1 cellular context compared by ENCODE assay signal in the genomic region with DNA sequence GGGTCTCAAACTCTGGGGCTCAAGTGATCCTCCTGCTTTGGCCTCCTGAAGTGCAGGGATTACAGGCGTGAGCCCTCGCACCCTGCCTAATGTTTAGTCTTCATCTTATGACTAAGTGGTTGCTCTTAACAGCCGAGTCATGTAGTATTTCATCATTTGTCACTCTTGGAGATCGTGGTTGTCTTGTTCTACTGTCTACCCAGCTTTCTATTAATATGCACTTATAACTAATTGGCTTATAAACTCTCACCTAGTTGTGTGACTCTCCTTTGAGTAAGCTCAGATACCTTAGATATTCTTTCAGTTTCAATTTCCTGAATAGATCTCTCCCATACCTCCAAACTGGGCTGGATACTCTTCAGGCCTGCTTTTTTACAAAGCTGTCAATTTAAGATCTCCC.
TF ChIP-seq lines count a peak whose summit lies in the region.

No MANE protein-coding gene starts in this region.

TF ChIP-seq in K562, 482 proteins besides CTCF, POLR2A, EP300 and RAD21 (continued from another document):
- no peak for TF ChIP-seq SMARCC2 (IDR thresholded peaks at IDR 0.05; ENCODE audit: low read depth)
- TF ChIP-seq IRF2 (CRISPR knock-in tag; IDR thresholded peaks at IDR 0.05) = no peak
- no peak for TF ChIP-seq ARID1B (IDR thresholded peaks at IDR 0.05)
- no peak for TF ChIP-seq CEBPG (CRISPR knock-in tag; IDR thresholded peaks at IDR 0.05)
- TF ChIP-seq CEBPG (tag; conservative IDR thresholded peaks at IDR 0.05 in 1 of 2, IDR thresholded peaks at IDR 0.05 in 1 of 2) = peak; percentile 15 to 69; a peak in 2 of 4 replicates
- TF ChIP-seq, protein P1, sequence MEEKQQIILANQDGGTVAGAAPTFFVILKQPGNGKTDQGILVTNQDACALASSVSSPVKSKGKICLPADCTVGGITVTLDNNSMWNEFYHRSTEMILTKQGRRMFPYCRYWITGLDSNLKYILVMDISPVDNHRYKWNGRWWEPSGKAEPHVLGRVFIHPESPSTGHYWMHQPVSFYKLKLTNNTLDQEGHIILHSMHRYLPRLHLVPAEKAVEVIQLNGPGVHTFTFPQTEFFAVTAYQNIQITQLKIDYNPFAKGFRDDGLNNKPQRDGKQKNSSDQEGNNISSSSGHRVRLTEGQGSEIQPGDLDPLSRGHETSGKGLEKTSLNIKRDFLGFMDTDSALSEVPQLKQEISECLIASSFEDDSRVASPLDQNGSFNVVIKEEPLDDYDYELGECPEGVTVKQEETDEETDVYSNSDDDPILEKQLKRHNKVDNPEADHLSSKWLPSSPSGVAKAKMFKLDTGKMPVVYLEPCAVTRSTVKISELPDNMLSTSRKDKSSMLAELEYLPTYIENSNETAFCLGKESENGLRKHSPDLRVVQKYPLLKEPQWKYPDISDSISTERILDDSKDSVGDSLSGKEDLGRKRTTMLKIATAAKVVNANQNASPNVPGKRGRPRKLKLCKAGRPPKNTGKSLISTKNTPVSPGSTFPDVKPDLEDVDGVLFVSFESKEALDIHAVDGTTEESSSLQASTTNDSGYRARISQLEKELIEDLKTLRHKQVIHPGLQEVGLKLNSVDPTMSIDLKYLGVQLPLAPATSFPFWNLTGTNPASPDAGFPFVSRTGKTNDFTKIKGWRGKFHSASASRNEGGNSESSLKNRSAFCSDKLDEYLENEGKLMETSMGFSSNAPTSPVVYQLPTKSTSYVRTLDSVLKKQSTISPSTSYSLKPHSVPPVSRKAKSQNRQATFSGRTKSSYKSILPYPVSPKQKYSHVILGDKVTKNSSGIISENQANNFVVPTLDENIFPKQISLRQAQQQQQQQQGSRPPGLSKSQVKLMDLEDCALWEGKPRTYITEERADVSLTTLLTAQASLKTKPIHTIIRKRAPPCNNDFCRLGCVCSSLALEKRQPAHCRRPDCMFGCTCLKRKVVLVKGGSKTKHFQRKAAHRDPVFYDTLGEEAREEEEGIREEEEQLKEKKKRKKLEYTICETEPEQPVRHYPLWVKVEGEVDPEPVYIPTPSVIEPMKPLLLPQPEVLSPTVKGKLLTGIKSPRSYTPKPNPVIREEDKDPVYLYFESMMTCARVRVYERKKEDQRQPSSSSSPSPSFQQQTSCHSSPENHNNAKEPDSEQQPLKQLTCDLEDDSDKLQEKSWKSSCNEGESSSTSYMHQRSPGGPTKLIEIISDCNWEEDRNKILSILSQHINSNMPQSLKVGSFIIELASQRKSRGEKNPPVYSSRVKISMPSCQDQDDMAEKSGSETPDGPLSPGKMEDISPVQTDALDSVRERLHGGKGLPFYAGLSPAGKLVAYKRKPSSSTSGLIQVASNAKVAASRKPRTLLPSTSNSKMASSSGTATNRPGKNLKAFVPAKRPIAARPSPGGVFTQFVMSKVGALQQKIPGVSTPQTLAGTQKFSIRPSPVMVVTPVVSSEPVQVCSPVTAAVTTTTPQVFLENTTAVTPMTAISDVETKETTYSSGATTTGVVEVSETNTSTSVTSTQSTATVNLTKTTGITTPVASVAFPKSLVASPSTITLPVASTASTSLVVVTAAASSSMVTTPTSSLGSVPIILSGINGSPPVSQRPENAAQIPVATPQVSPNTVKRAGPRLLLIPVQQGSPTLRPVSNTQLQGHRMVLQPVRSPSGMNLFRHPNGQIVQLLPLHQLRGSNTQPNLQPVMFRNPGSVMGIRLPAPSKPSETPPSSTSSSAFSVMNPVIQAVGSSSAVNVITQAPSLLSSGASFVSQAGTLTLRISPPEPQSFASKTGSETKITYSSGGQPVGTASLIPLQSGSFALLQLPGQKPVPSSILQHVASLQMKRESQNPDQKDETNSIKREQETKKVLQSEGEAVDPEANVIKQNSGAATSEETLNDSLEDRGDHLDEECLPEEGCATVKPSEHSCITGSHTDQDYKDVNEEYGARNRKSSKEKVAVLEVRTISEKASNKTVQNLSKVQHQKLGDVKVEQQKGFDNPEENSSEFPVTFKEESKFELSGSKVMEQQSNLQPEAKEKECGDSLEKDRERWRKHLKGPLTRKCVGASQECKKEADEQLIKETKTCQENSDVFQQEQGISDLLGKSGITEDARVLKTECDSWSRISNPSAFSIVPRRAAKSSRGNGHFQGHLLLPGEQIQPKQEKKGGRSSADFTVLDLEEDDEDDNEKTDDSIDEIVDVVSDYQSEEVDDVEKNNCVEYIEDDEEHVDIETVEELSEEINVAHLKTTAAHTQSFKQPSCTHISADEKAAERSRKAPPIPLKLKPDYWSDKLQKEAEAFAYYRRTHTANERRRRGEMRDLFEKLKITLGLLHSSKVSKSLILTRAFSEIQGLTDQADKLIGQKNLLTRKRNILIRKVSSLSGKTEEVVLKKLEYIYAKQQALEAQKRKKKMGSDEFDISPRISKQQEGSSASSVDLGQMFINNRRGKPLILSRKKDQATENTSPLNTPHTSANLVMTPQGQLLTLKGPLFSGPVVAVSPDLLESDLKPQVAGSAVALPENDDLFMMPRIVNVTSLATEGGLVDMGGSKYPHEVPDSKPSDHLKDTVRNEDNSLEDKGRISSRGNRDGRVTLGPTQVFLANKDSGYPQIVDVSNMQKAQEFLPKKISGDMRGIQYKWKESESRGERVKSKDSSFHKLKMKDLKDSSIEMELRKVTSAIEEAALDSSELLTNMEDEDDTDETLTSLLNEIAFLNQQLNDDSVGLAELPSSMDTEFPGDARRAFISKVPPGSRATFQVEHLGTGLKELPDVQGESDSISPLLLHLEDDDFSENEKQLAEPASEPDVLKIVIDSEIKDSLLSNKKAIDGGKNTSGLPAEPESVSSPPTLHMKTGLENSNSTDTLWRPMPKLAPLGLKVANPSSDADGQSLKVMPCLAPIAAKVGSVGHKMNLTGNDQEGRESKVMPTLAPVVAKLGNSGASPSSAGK (IDR thresholded peaks at IDR 0.05) = no peak
- TF ChIP-seq ZNF134 (CRISPR knock-in tag; conservative IDR thresholded peaks at IDR 0.05) = no peak
- no peak for TF ChIP-seq PCBP2 (IDR thresholded peaks at IDR 0.05; ENCODE audit: low read depth, low read length, poor library complexity, severe bottlenecking)
- TF ChIP-seq ZNF57 (CRISPR knock-in tag; IDR thresholded peaks at IDR 0.05) = no peak
- TF ChIP-seq, protein P2, sequence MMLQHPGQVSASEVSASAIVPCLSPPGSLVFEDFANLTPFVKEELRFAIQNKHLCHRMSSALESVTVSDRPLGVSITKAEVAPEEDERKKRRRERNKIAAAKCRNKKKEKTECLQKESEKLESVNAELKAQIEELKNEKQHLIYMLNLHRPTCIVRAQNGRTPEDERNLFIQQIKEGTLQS (IDR thresholded peaks at IDR 0.05) = peak; percentile 47
- TF ChIP-seq, protein P2 (CRISPR knock-in tag; conservative IDR thresholded peaks at IDR 0.05) = no peak
- TF ChIP-seq SRF (CRISPR knock-in tag; IDR thresholded peaks at IDR 0.05) = no peak
- TF ChIP-seq, protein P3, sequence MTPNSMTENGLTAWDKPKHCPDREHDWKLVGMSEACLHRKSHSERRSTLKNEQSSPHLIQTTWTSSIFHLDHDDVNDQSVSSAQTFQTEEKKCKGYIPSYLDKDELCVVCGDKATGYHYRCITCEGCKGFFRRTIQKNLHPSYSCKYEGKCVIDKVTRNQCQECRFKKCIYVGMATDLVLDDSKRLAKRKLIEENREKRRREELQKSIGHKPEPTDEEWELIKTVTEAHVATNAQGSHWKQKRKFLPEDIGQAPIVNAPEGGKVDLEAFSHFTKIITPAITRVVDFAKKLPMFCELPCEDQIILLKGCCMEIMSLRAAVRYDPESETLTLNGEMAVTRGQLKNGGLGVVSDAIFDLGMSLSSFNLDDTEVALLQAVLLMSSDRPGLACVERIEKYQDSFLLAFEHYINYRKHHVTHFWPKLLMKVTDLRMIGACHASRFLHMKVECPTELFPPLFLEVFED (CRISPR knock-in tag; conservative IDR thresholded peaks at IDR 0.05) = no peak
- no peak for TF ChIP-seq ZNF561 (CRISPR knock-in tag; conservative IDR thresholded peaks at IDR 0.05)
- TF ChIP-seq, protein P4, sequence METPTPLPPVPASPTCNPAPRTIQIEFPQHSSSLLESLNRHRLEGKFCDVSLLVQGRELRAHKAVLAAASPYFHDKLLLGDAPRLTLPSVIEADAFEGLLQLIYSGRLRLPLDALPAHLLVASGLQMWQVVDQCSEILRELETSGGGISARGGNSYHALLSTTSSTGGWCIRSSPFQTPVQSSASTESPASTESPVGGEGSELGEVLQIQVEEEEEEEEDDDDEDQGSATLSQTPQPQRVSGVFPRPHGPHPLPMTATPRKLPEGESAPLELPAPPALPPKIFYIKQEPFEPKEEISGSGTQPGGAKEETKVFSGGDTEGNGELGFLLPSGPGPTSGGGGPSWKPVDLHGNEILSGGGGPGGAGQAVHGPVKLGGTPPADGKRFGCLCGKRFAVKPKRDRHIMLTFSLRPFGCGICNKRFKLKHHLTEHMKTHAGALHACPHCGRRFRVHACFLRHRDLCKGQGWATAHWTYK (CRISPR knock-in tag; IDR thresholded peaks at IDR 0.05) = no peak
- TF ChIP-seq HDAC2 (IDR thresholded peaks at IDR 0.05) = no peak
- no peak for TF ChIP-seq ZNF445 (CRISPR knock-in tag; IDR thresholded peaks at IDR 0.05; ENCODE audit: low read depth)
- TF ChIP-seq, protein P5, sequence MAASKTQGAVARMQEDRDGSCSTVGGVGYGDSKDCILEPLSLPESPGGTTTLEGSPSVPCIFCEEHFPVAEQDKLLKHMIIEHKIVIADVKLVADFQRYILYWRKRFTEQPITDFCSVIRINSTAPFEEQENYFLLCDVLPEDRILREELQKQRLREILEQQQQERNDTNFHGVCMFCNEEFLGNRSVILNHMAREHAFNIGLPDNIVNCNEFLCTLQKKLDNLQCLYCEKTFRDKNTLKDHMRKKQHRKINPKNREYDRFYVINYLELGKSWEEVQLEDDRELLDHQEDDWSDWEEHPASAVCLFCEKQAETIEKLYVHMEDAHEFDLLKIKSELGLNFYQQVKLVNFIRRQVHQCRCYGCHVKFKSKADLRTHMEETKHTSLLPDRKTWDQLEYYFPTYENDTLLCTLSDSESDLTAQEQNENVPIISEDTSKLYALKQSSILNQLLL (CRISPR knock-in tag; IDR thresholded peaks at IDR 0.05; ENCODE audit: borderline replicate concordance) = no peak
- TF ChIP-seq RB1 (IDR thresholded peaks at IDR 0.05; ENCODE audit: low read depth) = no peak
- TF ChIP-seq MXI1 (IDR thresholded peaks at IDR 0.05; ENCODE audit: low read depth, low read length) = no peak
- 0 out of 2 replicates have a peak, but pooled peaks have one; percentile 45 for TF ChIP-seq FOSL1 (tag; conservative IDR thresholded peaks at IDR 0.05)
- no peak for TF ChIP-seq SMAD1 (IDR thresholded peaks at IDR 0.05; ENCODE audit: low read depth, low read length, partially characterized antibody)
- no peak for TF ChIP-seq SMAD4 (CRISPR knock-in tag; conservative IDR thresholded peaks at IDR 0.05)
- TF ChIP-seq, protein P6, sequence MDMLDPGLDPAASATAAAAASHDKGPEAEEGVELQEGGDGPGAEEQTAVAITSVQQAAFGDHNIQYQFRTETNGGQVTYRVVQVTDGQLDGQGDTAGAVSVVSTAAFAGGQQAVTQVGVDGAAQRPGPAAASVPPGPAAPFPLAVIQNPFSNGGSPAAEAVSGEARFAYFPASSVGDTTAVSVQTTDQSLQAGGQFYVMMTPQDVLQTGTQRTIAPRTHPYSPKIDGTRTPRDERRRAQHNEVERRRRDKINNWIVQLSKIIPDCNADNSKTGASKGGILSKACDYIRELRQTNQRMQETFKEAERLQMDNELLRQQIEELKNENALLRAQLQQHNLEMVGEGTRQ (CRISPR knock-in tag; IDR thresholded peaks at IDR 0.05) = no peak
- TF ChIP-seq SP1 (CRISPR knock-in tag; IDR thresholded peaks at IDR 0.05) = no peak
- no peak for TF ChIP-seq U2AF1 (optimal IDR thresholded peaks at IDR 0.05; ENCODE audit: low read depth, low read length)
